In the genomic region with DNA sequence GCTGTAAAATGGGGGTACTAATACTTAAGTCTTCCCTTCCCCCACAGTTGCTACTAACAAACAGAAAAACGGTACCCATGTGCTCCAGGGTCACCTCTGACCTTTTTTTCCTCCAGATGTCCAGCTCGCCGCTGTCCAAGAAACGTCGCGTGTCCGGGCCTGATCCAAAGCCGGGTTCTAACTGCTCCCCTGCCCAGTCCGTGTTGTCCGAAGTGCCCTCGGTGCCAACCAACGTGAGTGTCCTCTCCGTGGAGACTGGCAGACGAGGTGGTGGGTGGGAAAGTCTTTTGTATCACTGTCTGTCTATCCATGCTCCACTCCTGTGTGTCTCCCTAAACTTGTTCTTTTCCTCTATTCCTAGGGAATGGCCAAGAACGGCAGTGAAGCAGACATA, we compare ENCODE assay signal across 22 cellular contexts. TPM values are rescaled to one million over a fixed set of nuclear protein-coding genes. Genes with fewer than 3 reads are reported as not detected.
DNase-seq lines count a peak whose midpoint lies in the region; ATAC-seq and TF ChIP-seq lines count a peak whose summit lies in the region.
"Had no signal": no experiment of that assay in that cellular context is flagged by ENCODE, and none has a peak within 500 bp of the region (broad histone marks: within the 10 kb centered on the region; RNA-seq: fewer than 3 reads in every experiment).

No MANE protein-coding gene starts in this region.

- peak overlapping the region; percentile 48 to 77 (median 58) for H3K27ac ChIP-seq in esophagus muscularis mucosa (replicated peaks in 1 of 4)
- H3K27ac ChIP-seq in psoas muscle, result peak overlapping the region; percentile 36
- H3K27ac ChIP-seq: heart right ventricle, pancreas had no signal

- DNase-seq in activated CD4-positive, alpha-beta memory T cell treated with anti-CD3 and anti-CD28 coated beads for 36 hours, result no peak
- DNase-seq in activated CD4-positive, alpha-beta memory T cell treated with anti-CD3 and anti-CD28 coated beads, Interleukin-2, amount 10 ng/mL, durations not matched to agents 7 days and 5 days, result no peak
- no peak for DNase-seq in T-helper 17 cell
- no peak for DNase-seq in esophagus muscularis mucosa (ENCODE audit: extremely low spot score)
- DNase-seq in psoas muscle, result peak in 1 of 2 donors; percentile 35
- no peak for DNase-seq in GM10248 (ENCODE audit: extremely low spot score)
- no peak for DNase-seq in NCI-H146 (lab: John Stamatoyannopoulos, UW)
- DNase-seq in DMS53 (lab: John Stamatoyannopoulos, UW), result no peak
- DNase-seq: 8988T; central memory CD4-positive, alpha-beta T cell; GOT3; heart right ventricle; immature natural killer cell; left ventricle myocardium superior; NCI-H1436 treated with DMSO at 0.1 percent for 48 hours; NCI-H774; PC-3; stimulated activated CD4-positive, alpha-beta T cell treated with anti-CD3 and anti-CD28 coated beads, Interleukin-2, amount 100 ng/mL, for 24 hours; stomach; T-helper 1 cell had no signal

- H3K27me3 Mint-ChIP-seq in activated CD4-positive, alpha-beta memory T cell treated with anti-CD3 and anti-CD28 coated beads for 36 hours, result no peaks in the 10 kb centered on the region
- H3K27me3 Mint-ChIP-seq in activated CD4-positive, alpha-beta memory T cell treated with anti-CD3 and anti-CD28 coated beads, Interleukin-2, amount 10 ng/mL, durations not matched to agents 7 days and 5 days, result no peaks in the 10 kb centered on the region
- H3K27me3 Mint-ChIP-seq in T-helper 17 cell, result no peaks in the 10 kb centered on the region

- no peak overlapping the region for H3K4me3 ChIP-seq in esophagus muscularis mucosa
- H3K4me3 ChIP-seq in psoas muscle, result peak overlapping the region; percentile 83
- H3K4me3 ChIP-seq: heart right ventricle, pancreas had no signal

- H3K4me1 ChIP-seq in esophagus muscularis mucosa (peaks cover 41 to 65% (median 60%) of the 10 kb centered on the region in 4 donors), psoas muscle (peaks cover 39% of the 10 kb centered on the region)

- peaks cover 34% of the 10 kb centered on the region for H3K4me1 Mint-ChIP-seq in activated CD4-positive, alpha-beta memory T cell treated with anti-CD3 and anti-CD28 coated beads for 36 hours (ENCODE audit: low read depth)
- H3K4me1 Mint-ChIP-seq in activated CD4-positive, alpha-beta memory T cell treated with anti-CD3 and anti-CD28 coated beads, Interleukin-2, amount 10 ng/mL, durations not matched to agents 7 days and 5 days, result peaks cover 29% of the 10 kb centered on the region
- peaks cover 21% of the 10 kb centered on the region for H3K4me1 Mint-ChIP-seq in T-helper 17 cell

- ATAC-seq in T-helper 17 cell, result no peak
- no peak for ATAC-seq in psoas muscle
- ATAC-seq: heart right ventricle, HepG2, left ventricle myocardium superior, pancreas, PC-3 had no signal

- H3K36me3 ChIP-seq in esophagus muscularis mucosa, result peaks cover 18 to 60% (median 54%) of the 10 kb centered on the region in 4 donors
- H3K36me3 ChIP-seq in psoas muscle (ENCODE audit: insufficient read depth in 1 of 2, low read depth in 1 of 2), result peaks cover 0 to 67% of the 10 kb centered on the region in 2 donors

- TF ChIP-seq CTCF in esophagus muscularis mucosa (IDR thresholded peaks at IDR 0.05) (no peak), psoas muscle (IDR thresholded peaks at IDR 0.05) (no peak), GM10248 (IDR thresholded peaks at IDR 0.05; ENCODE audit: control extremely low read depth, extremely low read depth, low read depth, missing control alignments) (no peak)

- 84% methylated on average over 15 of the region's 15 CpGs for WGBS in esophagus muscularis mucosa
- WGBS in psoas muscle, 3 donors, result 41 to 77% (median 62%) methylated on average over 15 of the region's 15 CpGs

- no peak for TF ChIP-seq POLR2A in esophagus muscularis mucosa (IDR thresholded peaks at IDR 0.05; ENCODE audit: low read depth)

- H3K4me3 Mint-ChIP-seq in activated CD4-positive, alpha-beta memory T cell treated with anti-CD3 and anti-CD28 coated beads for 36 hours, result no peak overlapping the region
- H3K4me3 Mint-ChIP-seq in activated CD4-positive, alpha-beta memory T cell treated with anti-CD3 and anti-CD28 coated beads, Interleukin-2, amount 10 ng/mL, durations not matched to agents 7 days and 5 days, result no peak overlapping the region
- no peak overlapping the region for H3K4me3 Mint-ChIP-seq in T-helper 17 cell
- H3K4me3 Mint-ChIP-seq: immature natural killer cell had no signal

- H3K27ac Mint-ChIP-seq in activated CD4-positive, alpha-beta memory T cell treated with anti-CD3 and anti-CD28 coated beads for 36 hours, result peak overlapping the region; percentile 42
- no peak overlapping the region for H3K27ac Mint-ChIP-seq in activated CD4-positive, alpha-beta memory T cell treated with anti-CD3 and anti-CD28 coated beads, Interleukin-2, amount 10 ng/mL, durations not matched to agents 7 days and 5 days
- H3K27ac Mint-ChIP-seq in T-helper 17 cell, result peak overlapping the region; percentile 61

- peaks cover 48% of the 10 kb centered on the region for H3K36me3 Mint-ChIP-seq in activated CD4-positive, alpha-beta memory T cell treated with anti-CD3 and anti-CD28 coated beads for 36 hours
- peaks cover 72% of the 10 kb centered on the region for H3K36me3 Mint-ChIP-seq in activated CD4-positive, alpha-beta memory T cell treated with anti-CD3 and anti-CD28 coated beads, Interleukin-2, amount 10 ng/mL, durations not matched to agents 7 days and 5 days (ENCODE audit: low read depth)
- H3K36me3 Mint-ChIP-seq in T-helper 17 cell (ENCODE audit: low read depth), result peaks cover under 1% of the 10 kb centered on the region

- CTCF ChIA-PET in activated CD4-positive, alpha-beta memory T cell treated with anti-CD3 and anti-CD28 coated beads for 36 hours (lab: Charles Lee), result no interaction called here
- CTCF ChIA-PET in activated CD4-positive, alpha-beta memory T cell treated with anti-CD3 and anti-CD28 coated beads, Interleukin-2, amount 10 ng/mL, durations not matched to agents 7 days and 5 days (lab: Charles Lee), result no interaction called here
- CTCF ChIA-PET in GM10248 (lab: Yijun Ruan, JAX), result no interaction called here

- TF ChIP-seq EP300 in esophagus muscularis mucosa (IDR thresholded peaks at IDR 0.05), result no peak

- POLR2A ChIA-PET in activated CD4-positive, alpha-beta memory T cell treated with anti-CD3 and anti-CD28 coated beads for 36 hours (lab: Charles Lee), result no interaction called here
- POLR2A ChIA-PET in activated CD4-positive, alpha-beta memory T cell treated with anti-CD3 and anti-CD28 coated beads, Interleukin-2, amount 10 ng/mL, durations not matched to agents 7 days and 5 days (lab: Charles Lee), result no interaction called here
- POLR2A ChIA-PET in GM10248 (lab: Yijun Ruan, JAX), result no interaction called here

- no peaks in the 10 kb centered on the region for H3K9me3 ChIP-seq in T-helper 17 cell (ENCODE audit: control insufficient read depth, low read length, poor library complexity, severe bottlenecking)
- H3K9me3 ChIP-seq in esophagus muscularis mucosa, result no peaks in the 10 kb centered on the region
- no peaks in the 10 kb centered on the region for H3K9me3 ChIP-seq in psoas muscle
- H3K9me3 ChIP-seq: heart right ventricle, pancreas, stomach had no signal

- no peaks in the 10 kb centered on the region for H3K9me3 Mint-ChIP-seq in activated CD4-positive, alpha-beta memory T cell treated with anti-CD3 and anti-CD28 coated beads for 36 hours
- no peaks in the 10 kb centered on the region for H3K9me3 Mint-ChIP-seq in activated CD4-positive, alpha-beta memory T cell treated with anti-CD3 and anti-CD28 coated beads, Interleukin-2, amount 10 ng/mL, durations not matched to agents 7 days and 5 days
- H3K9me3 Mint-ChIP-seq: immature natural killer cell had no signal

- intact Hi-C loops in activated CD4-positive, alpha-beta memory T cell treated with anti-CD3 and anti-CD28 coated beads for 36 hours (cut with micrococcal nuclease), result no loop called here
- intact Hi-C loops in esophagus muscularis mucosa (cut with DNase I) (loop anchor here (10.0 kb wide), 1 partner anchor 826 kb away; no protein-coding TSS in a partner anchor), psoas muscle (cut with DNase I) (loop anchor here in 1 of 2 donors (5.0 kb wide), 1 partner anchor 184 kb away; no protein-coding TSS in a partner anchor)

- H3K27me3 ChIP-seq in esophagus muscularis mucosa (no peaks in the 10 kb centered on the region), psoas muscle (ENCODE audit: insufficient read depth in 3 of 3, low read length in 2 of 3) (no peaks in the 10 kb centered on the region)
- H3K27me3 ChIP-seq: heart right ventricle, pancreas, stomach had no signal

RNA-seq across cellular contexts. Expression of a gene that starts 5.1 kb away (rescaled TPM):
- total RNA-seq in activated CD4-positive, alpha-beta memory T cell treated with anti-CD3 and anti-CD28 coated beads for 36 hours, result 100 to 1,000 TPM; 266 to 278 TPM
- 100 to 1,000 TPM; 180 to 187 TPM for total RNA-seq in activated CD4-positive, alpha-beta memory T cell treated with anti-CD3 and anti-CD28 coated beads, Interleukin-2, amount 10 ng/mL, durations not matched to agents 7 days and 5 days
- total RNA-seq in T-helper 17 cell (100 to 1,000 TPM; 109 to 112 TPM), esophagus muscularis mucosa (100 to 1,000 TPM; 125 to 218 (median 147) TPM), psoas muscle (100 to 1,000 TPM; 145 to 230 (median 187) TPM)
- polyA plus RNA-seq in psoas muscle, result 100 to 1,000 TPM in 2 of 3 donors, 10 to 100 TPM in 1; 96.2 to 120 (median 115) TPM

RNA-seq across cellular contexts. Expression of a gene that starts 19.8 kb away (rescaled TPM):
- 10 to 100 TPM; 64.3 to 68.8 TPM for total RNA-seq in activated CD4-positive, alpha-beta memory T cell treated with anti-CD3 and anti-CD28 coated beads for 36 hours
- total RNA-seq in activated CD4-positive, alpha-beta memory T cell treated with anti-CD3 and anti-CD28 coated beads, Interleukin-2, amount 10 ng/mL, durations not matched to agents 7 days and 5 days, result 10 to 100 TPM; 59.6 to 60.0 TPM
- total RNA-seq in T-helper 17 cell (100 to 1,000 TPM; 123 to 145 TPM), esophagus muscularis mucosa (10 to 100 TPM; 51.9 to 87.1 (median 65.4) TPM), psoas muscle (100 to 1,000 TPM; 150 to 192 (median 160) TPM)
- 100 to 1,000 TPM; 104 to 124 (median 118) TPM for polyA plus RNA-seq in psoas muscle

RNA-seq across cellular contexts. Expression of a gene that starts 34.1 kb away (rescaled TPM):
- 10 to 100 TPM; 25.7 to 27.7 TPM for total RNA-seq in activated CD4-positive, alpha-beta memory T cell treated with anti-CD3 and anti-CD28 coated beads for 36 hours
- 10 to 100 TPM; 27.6 to 29.4 TPM for total RNA-seq in activated CD4-positive, alpha-beta memory T cell treated with anti-CD3 and anti-CD28 coated beads, Interleukin-2, amount 10 ng/mL, durations not matched to agents 7 days and 5 days
- total RNA-seq in T-helper 17 cell, result 10 to 100 TPM; 42.0 to 42.9 TPM
- 10 to 100 TPM; 23.3 to 44.1 (median 38.2) TPM for total RNA-seq in esophagus muscularis mucosa
- total RNA-seq in psoas muscle, result 10 to 100 TPM; 30.7 to 50.7 (median 35.6) TPM
- 10 to 100 TPM; 16.1 to 21.4 (median 21.1) TPM for polyA plus RNA-seq in psoas muscle

RNA-seq across cellular contexts. Expression of a gene that starts 53.7 kb away (rescaled TPM):
- 10 to 100 TPM; 61.0 to 62.3 TPM for total RNA-seq in activated CD4-positive, alpha-beta memory T cell treated with anti-CD3 and anti-CD28 coated beads for 36 hours
- total RNA-seq in activated CD4-positive, alpha-beta memory T cell treated with anti-CD3 and anti-CD28 coated beads, Interleukin-2, amount 10 ng/mL, durations not matched to agents 7 days and 5 days, result 10 to 100 TPM; 55.3 to 57.0 TPM
- total RNA-seq in T-helper 17 cell (10 to 100 TPM; 33.0 to 36.5 TPM), esophagus muscularis mucosa (10 to 100 TPM; 25.3 to 38.4 (median 29.8) TPM), psoas muscle (10 to 100 TPM; 21.5 to 25.6 (median 23.6) TPM)
- 10 to 100 TPM; 18.2 to 33.8 (median 25.0) TPM for polyA plus RNA-seq in psoas muscle

RNA-seq across cellular contexts. Expression of a gene that starts 54.2 kb away (rescaled TPM):
- 10 to 100 TPM; 86.4 to 89.1 TPM for total RNA-seq in activated CD4-positive, alpha-beta memory T cell treated with anti-CD3 and anti-CD28 coated beads for 36 hours
- total RNA-seq in activated CD4-positive, alpha-beta memory T cell treated with anti-CD3 and anti-CD28 coated beads, Interleukin-2, amount 10 ng/mL, durations not matched to agents 7 days and 5 days, result 10 to 100 TPM; 89.0 to 89.8 TPM
- total RNA-seq in T-helper 17 cell, result 10 to 100 TPM; 55.4 to 55.6 TPM
- 10 to 100 TPM; 58.3 to 87.5 (median 76.3) TPM for total RNA-seq in esophagus muscularis mucosa
- 100 to 1,000 TPM; 142 to 194 (median 169) TPM for total RNA-seq in psoas muscle
- polyA plus RNA-seq in psoas muscle, result 100 to 1,000 TPM; 145 to 207 (median 201) TPM
